In genomic region chr10:99531026-99531695, GRCh38 we compare ENCODE assay signal across 16 cellular contexts. TPM values are rescaled to one million over a fixed set of nuclear protein-coding genes. Genes with fewer than 3 reads are reported as not detected.
DNase-seq lines count a peak whose midpoint lies in the region; ATAC-seq and TF ChIP-seq lines count a peak whose summit lies in the region.
"Had no signal": no experiment of that assay in that cellular context is flagged by ENCODE, and none has a peak within 500 bp of the region (broad histone marks: within the 10 kb centered on the region; RNA-seq: fewer than 3 reads in every experiment).

No MANE protein-coding gene starts in this region.

- peaks cover 8 to 100% (median 66%) of the 10 kb centered on the region in 6 donors for H3K4me1 ChIP-seq in spleen

- H3K4me1 Mint-ChIP-seq in activated naive CD4-positive, alpha-beta T cell treated with anti-CD3 and anti-CD28 coated beads, Interleukin-2, amount 50 U/mL, for 24 hours, result peaks cover 46% of the 10 kb centered on the region
- H3K4me1 Mint-ChIP-seq in WTC11, result peaks cover 76% of the 10 kb centered on the region
- H3K4me1 Mint-ChIP-seq in MCF 10A (ENCODE audit: insufficient read depth, unreplicated experiment), result no peaks in the 10 kb centered on the region

- H3K4me3 ChIP-seq in spleen, result peak overlapping the region; percentile 18 to 77 (median 58)
- H3K4me3 ChIP-seq: K562 had no signal

- no peaks in the 10 kb centered on the region for H3K36me3 Mint-ChIP-seq in activated naive CD4-positive, alpha-beta T cell treated with anti-CD3 and anti-CD28 coated beads, Interleukin-2, amount 50 U/mL, for 24 hours
- peaks cover 21 to 25% of the 10 kb centered on the region in 2 donors for H3K36me3 Mint-ChIP-seq in activated naive CD4-positive, alpha-beta T cell treated with anti-CD3 and anti-CD28 coated beads, Interleukin-2, amount 50 U/mL, for 72 hours
- H3K36me3 Mint-ChIP-seq in WTC11 (peaks cover 3% of the 10 kb centered on the region; the same call in 1 of the 2 replicates), MCF 10A (ENCODE audit: insufficient read depth, unreplicated experiment) (no peaks in the 10 kb centered on the region)
- H3K36me3 Mint-ChIP-seq: T-cell had no signal

- no peak for ATAC-seq in activated naive CD4-positive, alpha-beta T cell treated with anti-CD3 and anti-CD28 coated beads, Interleukin-2, amount 50 U/mL, for 72 hours
- ATAC-seq in WTC11 (peak; percentile 12), HG03469 (IDR thresholded peaks at IDR 0.05; ENCODE audit: unreplicated experiment) (no peak)
- ATAC-seq: gastroesophageal sphincter, K562, left colon, T-cell had no signal

- DNase-seq in activated naive CD4-positive, alpha-beta T cell treated with anti-CD3 and anti-CD28 coated beads, Interleukin-2, amount 50 U/mL, for 72 hours (ENCODE audit: low spot score in 2 of 2), result no peak
- DNase-seq in WTC11 (ENCODE audit: low spot score), result peak; percentile 67
- DNase-seq in islet precursor cell, result peak; percentile 84
- no peak for DNase-seq in spleen
- DNase-seq in NCI-H69 (lab: John Stamatoyannopoulos, UW), result no peak
- no peak for DNase-seq in MCF 10A (ENCODE audit: unreplicated experiment)
- DNase-seq: activated CD4-positive, alpha-beta T cell treated with anti-CD3 and anti-CD28 coated beads for 1 hour; activated T-cell treated with anti-CD3 and anti-CD28 coated beads, Interleukin-2, amount 50 U/mL, for 1 hour; nucleus accumbens; T-cell had no signal

- POLR2A ChIA-PET in WTC11 (lab: Charles Lee) (interaction anchor here (2.3 kb wide), 1 partner anchor 101 kb away, joined by 7 read pairs; the partner anchor contains the start of gene GOT1), MCF 10A (lab: Yijun Ruan, JAX) (no interaction called here)

- peaks cover 0 to 11% (median 0%) of the 10 kb centered on the region in 6 donors for H3K36me3 ChIP-seq in spleen
- H3K36me3 ChIP-seq: gastroesophageal sphincter had no signal

- H3K9me3 ChIP-seq in spleen, result no peaks in the 10 kb centered on the region

- no peak for TF ChIP-seq CTCF in WTC11 (IDR thresholded peaks at IDR 0.05)
- no peak for TF ChIP-seq CTCF in spleen (IDR thresholded peaks at IDR 0.05 in 8 of 11, conservative IDR thresholded peaks at IDR 0.05 in 3 of 11)
- no peak for TF ChIP-seq CTCF in MCF 10A (IDR thresholded peaks at IDR 0.05; ENCODE audit: unreplicated experiment)

- intact Hi-C loops in spleen (cut with DNase I; ENCODE audit: low total_unique reads) (loop anchor here (10.0 kb wide), 1 partner anchor 96 kb away; the partner anchor contains the start of gene GOT1), MCF 10A (cut with micrococcal nuclease) (no loop called here)

- no peaks in the 10 kb centered on the region for H3K9me3 Mint-ChIP-seq in activated naive CD4-positive, alpha-beta T cell treated with anti-CD3 and anti-CD28 coated beads, Interleukin-2, amount 50 U/mL, for 24 hours
- peaks cover 0 to 4% of the 10 kb centered on the region in 2 donors for H3K9me3 Mint-ChIP-seq in activated naive CD4-positive, alpha-beta T cell treated with anti-CD3 and anti-CD28 coated beads, Interleukin-2, amount 50 U/mL, for 72 hours
- no peaks in the 10 kb centered on the region for H3K9me3 Mint-ChIP-seq in WTC11
- no peaks in the 10 kb centered on the region for H3K9me3 Mint-ChIP-seq in MCF 10A (ENCODE audit: unreplicated experiment)
- H3K9me3 Mint-ChIP-seq: T-cell had no signal

- no peak overlapping the region for H3K27ac Mint-ChIP-seq in activated naive CD4-positive, alpha-beta T cell treated with anti-CD3 and anti-CD28 coated beads, Interleukin-2, amount 50 U/mL, for 24 hours
- no peak overlapping the region for H3K27ac Mint-ChIP-seq in activated naive CD4-positive, alpha-beta T cell treated with anti-CD3 and anti-CD28 coated beads, Interleukin-2, amount 50 U/mL, for 72 hours
- no peak overlapping the region for H3K27ac Mint-ChIP-seq in WTC11
- no peak overlapping the region for H3K27ac Mint-ChIP-seq in MCF 10A (ENCODE audit: low read depth, unreplicated experiment)
- H3K27ac Mint-ChIP-seq: T-cell had no signal

- no TSS peak for BruUV-seq in MCF 10A (replicated peaks; lab: Mats Ljungman, UMichigan)

- H3K4me3 Mint-ChIP-seq in activated naive CD4-positive, alpha-beta T cell treated with anti-CD3 and anti-CD28 coated beads, Interleukin-2, amount 50 U/mL, for 24 hours, result peak overlapping the region; percentile 15
- H3K4me3 Mint-ChIP-seq in WTC11 (peak overlapping the region; percentile 60), MCF 10A (ENCODE audit: unreplicated experiment) (no peak overlapping the region)

- CTCF ChIA-PET in WTC11 (lab: Charles Lee), result interaction anchor here (1.3 to 2.4 kb wide), 3 partner anchors 81 to 95 kb away, joined by 3 to 17 read pairs (median 4); no protein-coding TSS in a partner anchor
- CTCF ChIA-PET in MCF 10A (lab: Yijun Ruan, JAX), result no interaction called here

- 6 to 11% (median 9%) methylated on average over 37 to 40 of the region's 40 CpGs for WGBS in spleen, 5 donors

- no peak for TF ChIP-seq POLR2A in spleen (IDR thresholded peaks at IDR 0.05)

- peaks cover 65% of the 10 kb centered on the region for H3K27me3 Mint-ChIP-seq in activated naive CD4-positive, alpha-beta T cell treated with anti-CD3 and anti-CD28 coated beads, Interleukin-2, amount 50 U/mL, for 24 hours
- H3K27me3 Mint-ChIP-seq in WTC11 (ENCODE audit: low read depth) (peaks cover 100% of the 10 kb centered on the region), MCF 10A (ENCODE audit: insufficient read depth, unreplicated experiment) (peaks cover 55% of the 10 kb centered on the region)

- H3K27ac ChIP-seq in spleen, result peak overlapping the region; percentile 77 to 95 (median 86)
- H3K27ac ChIP-seq: gastroesophageal sphincter had no signal

- peaks cover 4 to 100% (median 86%) of the 10 kb centered on the region in 7 donors for H3K27me3 ChIP-seq in spleen (replicated peaks in 1 of 7)

TF ChIP-seq in WTC11, 78 proteins besides CTCF, POLR2A, EP300 and RAD21:
- TF ChIP-seq ESRRA (CRISPR knock-in tag; IDR thresholded peaks at IDR 0.05; ENCODE audit: borderline replicate concordance) (no peak), MAX (CRISPR knock-in tag; IDR thresholded peaks at IDR 0.05) (peak; percentile 84; the same call in 1 of the 2 replicates), USF2 (CRISPR knock-in tag; IDR thresholded peaks at IDR 0.05) (peak; percentile 61), FOXP1 (CRISPR knock-in tag; IDR thresholded peaks at IDR 0.05; ENCODE audit: borderline replicate concordance) (peak; percentile 59; the same call in 1 of the 2 replicates), USF1 (CRISPR knock-in tag; IDR thresholded peaks at IDR 0.05) (peak; percentile 73; the same call in 1 of the 2 replicates)
- TF ChIP-seq, protein P1, sequence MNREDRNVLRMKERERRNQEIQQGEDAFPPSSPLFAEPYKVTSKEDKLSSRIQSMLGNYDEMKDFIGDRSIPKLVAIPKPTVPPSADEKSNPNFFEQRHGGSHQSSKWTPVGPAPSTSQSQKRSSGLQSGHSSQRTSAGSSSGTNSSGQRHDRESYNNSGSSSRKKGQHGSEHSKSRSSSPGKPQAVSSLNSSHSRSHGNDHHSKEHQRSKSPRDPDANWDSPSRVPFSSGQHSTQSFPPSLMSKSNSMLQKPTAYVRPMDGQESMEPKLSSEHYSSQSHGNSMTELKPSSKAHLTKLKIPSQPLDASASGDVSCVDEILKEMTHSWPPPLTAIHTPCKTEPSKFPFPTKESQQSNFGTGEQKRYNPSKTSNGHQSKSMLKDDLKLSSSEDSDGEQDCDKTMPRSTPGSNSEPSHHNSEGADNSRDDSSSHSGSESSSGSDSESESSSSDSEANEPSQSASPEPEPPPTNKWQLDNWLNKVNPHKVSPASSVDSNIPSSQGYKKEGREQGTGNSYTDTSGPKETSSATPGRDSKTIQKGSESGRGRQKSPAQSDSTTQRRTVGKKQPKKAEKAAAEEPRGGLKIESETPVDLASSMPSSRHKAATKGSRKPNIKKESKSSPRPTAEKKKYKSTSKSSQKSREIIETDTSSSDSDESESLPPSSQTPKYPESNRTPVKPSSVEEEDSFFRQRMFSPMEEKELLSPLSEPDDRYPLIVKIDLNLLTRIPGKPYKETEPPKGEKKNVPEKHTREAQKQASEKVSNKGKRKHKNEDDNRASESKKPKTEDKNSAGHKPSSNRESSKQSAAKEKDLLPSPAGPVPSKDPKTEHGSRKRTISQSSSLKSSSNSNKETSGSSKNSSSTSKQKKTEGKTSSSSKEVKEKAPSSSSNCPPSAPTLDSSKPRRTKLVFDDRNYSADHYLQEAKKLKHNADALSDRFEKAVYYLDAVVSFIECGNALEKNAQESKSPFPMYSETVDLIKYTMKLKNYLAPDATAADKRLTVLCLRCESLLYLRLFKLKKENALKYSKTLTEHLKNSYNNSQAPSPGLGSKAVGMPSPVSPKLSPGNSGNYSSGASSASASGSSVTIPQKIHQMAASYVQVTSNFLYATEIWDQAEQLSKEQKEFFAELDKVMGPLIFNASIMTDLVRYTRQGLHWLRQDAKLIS (CRISPR knock-in tag; IDR thresholded peaks at IDR 0.05; ENCODE audit: borderline replicate concordance), result no peak

RNA-seq across cellular contexts. Expression of gene NKX2-3, which starts 1.6 kb away (rescaled TPM):
- not detected for total RNA-seq in activated naive CD4-positive, alpha-beta T cell treated with anti-CD3 and anti-CD28 coated beads, Interleukin-2, amount 50 U/mL, for 72 hours
- not detected in 3 replicates for total RNA-seq in WTC11 (2021)
- total RNA-seq in spleen, result 10 to 100 TPM; 27.4 to 69.1 (median 38.7) TPM
- polyA plus RNA-seq in spleen, result 10 to 100 TPM; 10.8 to 29.3 (median 11.4) TPM
- not detected in 2 replicates for total RNA-seq in MCF 10A (2022)
- total RNA-seq: K562, ureter had no signal
- polyA plus RNA-seq: K562 had no signal

Comparison
In these comparisons a context has a peak if more than half of its experiments do, and no peak if none do; other contexts are left out.
1. DNase-seq: peak in WTC11 (single experiment) and islet precursor cell (single experiment); none in activated naive CD4-positive, alpha-beta T cell treated with anti-CD3 and anti-CD28 coated beads, Interleukin-2, amount 50 U/mL, for 72 hours (0 of 2), spleen (single experiment), NCI-H69 (single experiment) and MCF 10A (single experiment).
2. RNA of gene NKX2-3, which starts 1.6 kb away (total RNA-seq): 27.4 to 69.1 TPM in spleen; not detected in activated naive CD4-positive, alpha-beta T cell treated with anti-CD3 and anti-CD28 coated beads, Interleukin-2, amount 50 U/mL, for 72 hours, not detected in WTC11 and not detected in MCF 10A; every median in the first group is over 10 times any median in the second.